ENCODE assay signal across 1 cellular context in genomic region chr20:31723282-31724078, GRCh38.
A peak's percentile ranks its signal among the peaks of the same experiment; 100 is the strongest.
TF ChIP-seq lines count a peak whose summit lies in the region.

No MANE protein-coding gene starts in this region.

TF ChIP-seq in HepG2, 621 proteins besides CTCF, POLR2A, EP300 and RAD21 (continued from another document and continues in another):
- TF ChIP-seq SOX5 (CRISPR knock-in tag; IDR thresholded peaks at IDR 0.05; ENCODE audit: borderline replicate concordance) (peak; percentile 40), CHD2 (IDR thresholded peaks at IDR 0.05; ENCODE audit: low read depth, low read length) (peak; percentile 61; the same call in 1 of the 2 replicates), ZNF3 (CRISPR knock-in tag; IDR thresholded peaks at IDR 0.05) (peak; percentile 84), TCF7L2 (IDR thresholded peaks at IDR 0.05; ENCODE audit: low read depth, low read length) (no peak), ZFP62 (CRISPR knock-in tag; IDR thresholded peaks at IDR 0.05) (no peak; the same call in 1 of the 2 replicates), PHB2 (IDR thresholded peaks at IDR 0.05; ENCODE audit: partially characterized antibody) (no peak), ZNF253 (CRISPR knock-in tag; IDR thresholded peaks at IDR 0.05; ENCODE audit: borderline replicate concordance) (peak; percentile 89; the same call in 1 of the 2 replicates), SMAD1 (CRISPR knock-in tag; IDR thresholded peaks at IDR 0.05; ENCODE audit: borderline replicate concordance, low read depth) (peak; percentile 99), SNAPC2 (CRISPR knock-in tag; IDR thresholded peaks at IDR 0.05) (peak; percentile 72; the same call in 1 of the 2 replicates), ZNF773 (CRISPR knock-in tag; IDR thresholded peaks at IDR 0.05; ENCODE audit: borderline replicate concordance) (peak; percentile 89), KDM5A (IDR thresholded peaks at IDR 0.05; ENCODE audit: borderline replicate concordance, low read length) (peak; percentile 95), AHDC1 (CRISPR knock-in tag; IDR thresholded peaks at IDR 0.05; ENCODE audit: borderline replicate concordance) (peak; percentile 70; the same call in 1 of the 2 replicates), PATZ1 (CRISPR knock-in tag; IDR thresholded peaks at IDR 0.05) (peak; percentile 100), TEAD2 (CRISPR knock-in tag; IDR thresholded peaks at IDR 0.05) (peak; percentile 84; the same call in 1 of the 2 replicates), ZNF709 (CRISPR knock-in tag; IDR thresholded peaks at IDR 0.05) (peak; percentile 68), CCDC6 (CRISPR knock-in tag; IDR thresholded peaks at IDR 0.05) (peak; percentile 87), ZNF335 (CRISPR knock-in tag; IDR thresholded peaks at IDR 0.05) (peak; percentile 83; the same call in 1 of the 2 replicates), ZNF318 (CRISPR knock-in tag; IDR thresholded peaks at IDR 0.05) (peak; percentile 99), ZBTB25 (CRISPR knock-in tag; IDR thresholded peaks at IDR 0.05) (peak; percentile 49; the same call in 1 of the 2 replicates), BATF2 (CRISPR knock-in tag; IDR thresholded peaks at IDR 0.05) (0 out of 2 replicates have a peak, but pooled peaks have one; percentile 50), ZNF546 (CRISPR knock-in tag; conservative IDR thresholded peaks at IDR 0.05) (peak; percentile 96), TBX3 (IDR thresholded peaks at IDR 0.05; ENCODE audit: borderline replicate concordance) (peak; percentile 76; the same call in 1 of the 2 replicates), ZNF619 (CRISPR knock-in tag; IDR thresholded peaks at IDR 0.05) (peak; percentile 99), CBFB (CRISPR knock-in tag; IDR thresholded peaks at IDR 0.05) (peak; percentile 68), BRCA1 (CRISPR knock-in tag; IDR thresholded peaks at IDR 0.05) (peak; percentile 68; the same call in 1 of the 2 replicates), ZNF503 (CRISPR knock-in tag; IDR thresholded peaks at IDR 0.05) (no peak; the same call in 1 of the 2 replicates), ZFYVE20 (CRISPR knock-in tag; IDR thresholded peaks at IDR 0.05; ENCODE audit: borderline replicate concordance, low read depth) (peak; percentile 64; the same call in 1 of the 2 replicates), KDM5B (CRISPR knock-in tag; IDR thresholded peaks at IDR 0.05; ENCODE audit: borderline replicate concordance) (peak; percentile 99), ZNF614 (CRISPR knock-in tag; IDR thresholded peaks at IDR 0.05; ENCODE audit: borderline replicate concordance) (0 out of 2 replicates have a peak, but pooled peaks have one; percentile 38), IRF1 (CRISPR knock-in tag; IDR thresholded peaks at IDR 0.05; ENCODE audit: low read depth) (no peak; the same call in 1 of the 2 replicates), PLRG1 (conservative IDR thresholded peaks at IDR 0.05) (no peak), ZBTB8A (CRISPR knock-in tag; IDR thresholded peaks at IDR 0.05; ENCODE audit: borderline replicate concordance, low read depth) (no peak; the same call in 1 of the 2 replicates), ZNF800 (CRISPR knock-in tag; IDR thresholded peaks at IDR 0.05) (peak; percentile 87), GLI4 (CRISPR knock-in tag; IDR thresholded peaks at IDR 0.05; ENCODE audit: borderline replicate concordance) (0 out of 2 replicates have a peak, but pooled peaks have one; percentile 12), MXD4 (CRISPR knock-in tag; IDR thresholded peaks at IDR 0.05) (peak; percentile 82)
